Comparison of ENCODE assay signal across 2 cellular contexts in genomic region chr17:64262125-64262421, GRCh38.
TF ChIP-seq lines count a peak whose summit lies in the region.

No MANE protein-coding gene starts in this region.

TF ChIP-seq in GM12878, 131 proteins besides CTCF, POLR2A, EP300 and RAD21:
- TF ChIP-seq BMI1 (IDR thresholded peaks at IDR 0.05; ENCODE audit: borderline replicate concordance) (peak; percentile 88; the same call in 1 of the 2 replicates), ZNF687 (IDR thresholded peaks at IDR 0.05) (0 out of 2 replicates have a peak, but pooled peaks have one; percentile 26), PKNOX1 (IDR thresholded peaks at IDR 0.05) (no peak)

TF ChIP-seq in HepG2, 621 proteins besides CTCF, POLR2A, EP300 and RAD21 (continues in another document):
- TF ChIP-seq HNF4A (CRISPR knock-in tag; IDR thresholded peaks at IDR 0.05) (peak; percentile 74), NCOA1 (CRISPR knock-in tag; IDR thresholded peaks at IDR 0.05) (no peak), ZBTB7B (CRISPR knock-in tag; IDR thresholded peaks at IDR 0.05) (peak; percentile 16; the same call in 1 of the 2 replicates), RNF219 (CRISPR knock-in tag; IDR thresholded peaks at IDR 0.05) (no peak), ELF4 (CRISPR knock-in tag; IDR thresholded peaks at IDR 0.05; ENCODE audit: borderline replicate concordance) (peak; percentile 34; the same call in 1 of the 2 replicates), SNAPC4 (CRISPR knock-in tag; IDR thresholded peaks at IDR 0.05) (0 out of 2 replicates have a peak, but pooled peaks have one; percentile 65), HNF1B (CRISPR knock-in tag; IDR thresholded peaks at IDR 0.05) (peak; percentile 16; the same call in 1 of the 2 replicates), PLSCR1 (CRISPR knock-in tag; IDR thresholded peaks at IDR 0.05; ENCODE audit: borderline replicate concordance) (0 out of 2 replicates have a peak, but pooled peaks have one; percentile 74), ZBTB8A (CRISPR knock-in tag; IDR thresholded peaks at IDR 0.05; ENCODE audit: borderline replicate concordance, low read depth) (peak; percentile 41; the same call in 1 of the 2 replicates), BHLHE40 (IDR thresholded peaks at IDR 0.05; ENCODE audit: low read length) (peak; percentile 5; the same call in 1 of the 2 replicates), ZBTB3 (CRISPR knock-in tag; IDR thresholded peaks at IDR 0.05; ENCODE audit: borderline replicate concordance, low read depth) (0 out of 2 replicates have a peak, but pooled peaks have one; percentile 25), SIX1 (CRISPR knock-in tag; IDR thresholded peaks at IDR 0.05; ENCODE audit: borderline replicate concordance) (no peak), RFX1 (IDR thresholded peaks at IDR 0.05) (peak; percentile 82), KAT8 (CRISPR knock-in tag; IDR thresholded peaks at IDR 0.05) (no peak), KLF11 (CRISPR knock-in tag; IDR thresholded peaks at IDR 0.05) (0 out of 2 replicates have a peak, but pooled peaks have one; percentile 77), RFX3 (CRISPR knock-in tag; IDR thresholded peaks at IDR 0.05) (peak; percentile 76), MLX (CRISPR knock-in tag; IDR thresholded peaks at IDR 0.05) (no peak), REXO4 (CRISPR knock-in tag; IDR thresholded peaks at IDR 0.05; ENCODE audit: borderline replicate concordance) (peak; percentile 12; the same call in 1 of the 2 replicates), CSRNP1 (CRISPR knock-in tag; IDR thresholded peaks at IDR 0.05) (0 out of 2 replicates have a peak, but pooled peaks have one; percentile 41), KIAA2018 (CRISPR knock-in tag; IDR thresholded peaks at IDR 0.05; ENCODE audit: borderline replicate concordance) (no peak), ZBTB1 (CRISPR knock-in tag; IDR thresholded peaks at IDR 0.05; ENCODE audit: borderline replicate concordance) (no peak), ZNF546 (CRISPR knock-in tag; conservative IDR thresholded peaks at IDR 0.05) (no peak), TAF15 (IDR thresholded peaks at IDR 0.05; ENCODE audit: low read depth, low read length, poor library complexity, severe bottlenecking) (no peak), DMTF1 (CRISPR knock-in tag; IDR thresholded peaks at IDR 0.05) (0 out of 2 replicates have a peak, but pooled peaks have one; percentile 76), CREB3 (CRISPR knock-in tag; IDR thresholded peaks at IDR 0.05) (0 out of 2 replicates have a peak, but pooled peaks have one; percentile 7), ZNF629 (CRISPR knock-in tag; conservative IDR thresholded peaks at IDR 0.05) (no peak)
